In the genomic region with DNA sequence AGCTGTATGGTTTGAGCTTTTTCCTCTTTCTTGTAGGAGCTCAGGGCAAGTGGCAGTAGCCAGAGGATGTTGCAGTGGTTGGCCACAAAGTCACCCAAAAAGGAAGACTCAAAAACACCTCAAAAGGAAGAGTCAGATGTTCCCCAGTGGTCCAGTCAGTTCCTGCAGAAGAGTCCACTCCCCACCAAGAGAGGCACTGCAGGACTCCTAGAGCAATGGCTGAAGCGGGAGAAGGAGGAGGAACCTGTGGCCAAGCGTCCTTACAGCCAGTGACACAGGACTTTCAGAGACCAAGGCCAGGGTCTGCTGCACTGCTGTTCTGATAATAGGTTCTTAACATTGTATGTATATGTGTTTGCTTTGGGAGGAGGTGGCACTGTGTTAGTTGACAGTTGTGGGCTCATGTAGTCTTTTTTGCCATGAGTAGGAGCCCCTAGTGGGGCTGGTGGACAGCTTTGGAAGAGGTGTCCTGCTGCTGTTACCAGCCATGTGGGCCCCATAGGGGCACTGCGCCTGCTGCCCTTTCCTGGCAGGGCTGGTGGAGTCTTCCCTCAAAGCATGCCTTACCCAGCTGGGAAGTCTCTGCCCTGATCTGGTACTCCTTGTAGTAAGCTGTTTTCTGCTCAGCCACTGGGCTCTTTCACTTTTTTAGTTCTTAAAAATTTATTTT, we compare ENCODE assay signal across 10 cellular contexts. TPM values are rescaled to one million over a fixed set of nuclear protein-coding genes. Genes with fewer than 3 reads are reported as not detected.
DNase-seq lines count a peak whose midpoint lies in the region; ATAC-seq, FAIRE-seq and TF ChIP-seq lines count a peak whose summit lies in the region.
"Had no signal": no experiment of that assay in that cellular context is flagged by ENCODE, and none has a peak within 500 bp of the region (broad histone marks: within the 10 kb centered on the region; RNA-seq: fewer than 3 reads in every experiment).

No MANE protein-coding gene starts in this region.

- no peaks in the 10 kb centered on the region for H3K9me3 Mint-ChIP-seq in CD8-positive, alpha-beta memory T cell
- no peaks in the 10 kb centered on the region for H3K9me3 Mint-ChIP-seq in Calu3 (ENCODE audit: low read depth, unreplicated experiment)

- H3K4me3 ChIP-seq in CD8-positive, alpha-beta memory T cell (ENCODE audit: low read length) = no peak overlapping the region
- no peak overlapping the region for H3K4me3 ChIP-seq in Panc1 (ENCODE audit: low read depth in 2 of 2, low read length in 2 of 2)
- H3K4me3 ChIP-seq in esophagus squamous epithelium = no peak overlapping the region
- no peak overlapping the region for H3K4me3 ChIP-seq in prostate gland

- H3K4me1 Mint-ChIP-seq in CD8-positive, alpha-beta memory T cell = peaks cover 3 to 15% (median 12%) of the 10 kb centered on the region in 3 donors
- no peaks in the 10 kb centered on the region for H3K4me1 Mint-ChIP-seq in Calu3 (ENCODE audit: low read depth, unreplicated experiment)

- no peak for TF ChIP-seq CTCF in Panc1 (IDR thresholded peaks at IDR 0.05)
- no peak for TF ChIP-seq CTCF in esophagus squamous epithelium (IDR thresholded peaks at IDR 0.05)
- no peak for TF ChIP-seq CTCF in prostate gland (IDR thresholded peaks at IDR 0.05)
- TF ChIP-seq CTCF in Calu3 (IDR thresholded peaks at IDR 0.05; ENCODE audit: unreplicated experiment) = no peak

- H3K9me3 ChIP-seq in CD8-positive, alpha-beta memory T cell (ENCODE audit: low read length) = no peaks in the 10 kb centered on the region
- H3K9me3 ChIP-seq in Panc1 (ENCODE audit: control insufficient read depth, insufficient read depth, low read depth, low read length) (no peaks in the 10 kb centered on the region), esophagus squamous epithelium (no peaks in the 10 kb centered on the region), prostate gland (no peaks in the 10 kb centered on the region)

- TF ChIP-seq POLR2A in esophagus squamous epithelium (IDR thresholded peaks at IDR 0.05) (no peak), prostate gland (IDR thresholded peaks at IDR 0.05) (no peak)

- peaks cover 22% of the 10 kb centered on the region for H3K36me3 ChIP-seq in CD8-positive, alpha-beta memory T cell (ENCODE audit: insufficient read depth, low read length)
- peaks cover 6% of the 10 kb centered on the region for H3K36me3 ChIP-seq in Panc1 (ENCODE audit: control insufficient read depth, insufficient read depth, low read length)
- H3K36me3 ChIP-seq in esophagus squamous epithelium = peaks cover 6 to 55% (median 17%) of the 10 kb centered on the region in 3 donors
- H3K36me3 ChIP-seq in prostate gland = no peaks in the 10 kb centered on the region

- H3K36me3 Mint-ChIP-seq in CD8-positive, alpha-beta memory T cell = peaks cover 0 to 65% (median 15%) of the 10 kb centered on the region in 3 donors
- H3K36me3 Mint-ChIP-seq in Calu3 (ENCODE audit: insufficient read depth, unreplicated experiment) = peaks cover 20% of the 10 kb centered on the region

- in situ Hi-C loops in Panc1 (cut with HindIII; ENCODE audit: low pct_unique_long_range_greater_than_20kb, low sequenced_read_pairs) = no loop called here

- WGBS in esophagus squamous epithelium, 2 donors = 83 to 96% methylated on average over 3 of the region's 3 CpGs
- 92% methylated on average over 3 of the region's 3 CpGs for WGBS in prostate gland

- no peaks in the 10 kb centered on the region for H3K4me1 ChIP-seq in CD8-positive, alpha-beta memory T cell (ENCODE audit: insufficient read depth, low read length)
- H3K4me1 ChIP-seq in Panc1 (ENCODE audit: control insufficient read depth, insufficient read depth, low read length) (no peaks in the 10 kb centered on the region), esophagus squamous epithelium (peaks cover 0 to 27% (median 18%) of the 10 kb centered on the region in 3 donors), prostate gland (replicated peaks) (no peaks in the 10 kb centered on the region)

- H3K27ac ChIP-seq in CD8-positive, alpha-beta memory T cell (ENCODE audit: low read depth, low read length) = no peak overlapping the region
- no peak overlapping the region for H3K27ac ChIP-seq in Panc1 (ENCODE audit: low read length)
- peak overlapping the region; percentile 45 to 77 (median 70) for H3K27ac ChIP-seq in esophagus squamous epithelium
- H3K27ac ChIP-seq in prostate gland = peak overlapping the region; percentile 78 to 83

- no peak for DNase-seq in CD8-positive, alpha-beta memory T cell
- DNase-seq in Panc1 (ENCODE audit: low read depth, low spot score) (no peak), esophagus squamous epithelium (lab: John Stamatoyannopoulos, UW) (no peak), prostate gland (ENCODE audit: low spot score) (no peak), anterior cingulate cortex (lab: John Stamatoyannopoulos, UW) (no peak), Calu3 (no peak), frontal cortex (ENCODE audit: low spot score in 2 of 2) (no peak)
- DNase-seq: activated effector memory CD4-positive, alpha-beta T cell treated with anti-CD3 and anti-CD28 coated beads, Interleukin-2, amount 50 U/mL, for 16 hours; NCI-H345 had no signal

- peak overlapping the region in 5 of 8 donors; percentile 17 to 86 (median 40) for H3K27ac Mint-ChIP-seq in CD8-positive, alpha-beta memory T cell
- no peak overlapping the region for H3K27ac Mint-ChIP-seq in Calu3 (ENCODE audit: unreplicated experiment)

- intact Hi-C loops in Panc1 (cut with micrococcal nuclease; ENCODE audit: unreplicated experiment) (no loop called here), esophagus squamous epithelium (cut with DNase I) (no loop called here), prostate gland (cut with DNase I) (no loop called here), Calu3 (cut with micrococcal nuclease; ENCODE audit: unreplicated experiment) (no loop called here)

- POLR2A ChIA-PET in CD8-positive, alpha-beta memory T cell (lab: Charles Lee) = no interaction called here
- POLR2A ChIA-PET in Panc1 (lab: Charles Lee) = no interaction called here

- no peaks in the 10 kb centered on the region for H3K27me3 Mint-ChIP-seq in CD8-positive, alpha-beta memory T cell
- H3K27me3 Mint-ChIP-seq in Calu3 (ENCODE audit: unreplicated experiment) = no peaks in the 10 kb centered on the region

- ATAC-seq in Panc1 = peak; percentile 50; the same call in 1 of the 2 replicates
- ATAC-seq in HG03045 (IDR thresholded peaks at IDR 0.05; ENCODE audit: unreplicated experiment) = no peak

- CTCF ChIA-PET in CD8-positive, alpha-beta memory T cell (lab: Charles Lee) = no interaction called here
- CTCF ChIA-PET in Panc1 (lab: Charles Lee) (no interaction called here), Calu3 (lab: Charles Lee) (no interaction called here)

- no peak for FAIRE-seq in frontal cortex (lab: Jason Lieb, UNC)

- H3K27me3 ChIP-seq in CD8-positive, alpha-beta memory T cell (ENCODE audit: insufficient read depth, low read length, poor library complexity, severe bottlenecking) = no peaks in the 10 kb centered on the region
- no peaks in the 10 kb centered on the region for H3K27me3 ChIP-seq in Panc1 (ENCODE audit: control insufficient read depth, insufficient read depth, low read length)
- no peaks in the 10 kb centered on the region for H3K27me3 ChIP-seq in esophagus squamous epithelium
- H3K27me3 ChIP-seq in prostate gland (replicated peaks; ENCODE audit: insufficient read depth) = no peaks in the 10 kb centered on the region

- BruUV-seq in Panc1 (replicated peaks; lab: Mats Ljungman, UMichigan) = TSS peak; percentile 86
- BruUV-seq in Calu3 (replicated peaks; lab: Mats Ljungman, UMichigan) = no TSS peak

- no peak overlapping the region for H3K4me3 Mint-ChIP-seq in CD8-positive, alpha-beta memory T cell
- H3K4me3 Mint-ChIP-seq in Calu3 (ENCODE audit: low read depth, unreplicated experiment) = no peak overlapping the region

RNA-seq across cellular contexts. Expression of a gene that starts 26.0 kb away (rescaled TPM):
- total RNA-seq in CD8-positive, alpha-beta memory T cell = 10 to 100 TPM; 64.3 to 64.6 TPM
- polyA plus RNA-seq in CD8-positive, alpha-beta memory T cell = 97.9 TPM
- 94.6 TPM for total RNA-seq in Panc1 (2021; ENCODE audit: unreplicated experiment)
- polyA plus RNA-seq in Panc1 (2012; ENCODE audit: insufficient read length) = 104 TPM
- total RNA-seq in esophagus squamous epithelium = 10 to 100 TPM; 24.2 to 32.7 (median 29.7) TPM
- 10 to 100 TPM; 29.1 to 34.9 TPM for total RNA-seq in prostate gland
- total RNA-seq in Calu3 (2022) = 67.1 and 83.6 TPM in 2 replicates
- total RNA-seq in frontal cortex = 21.6 TPM

RNA-seq across cellular contexts. Expression of a gene that starts 55.3 kb away (rescaled TPM):
- 100 to 1,000 TPM; 134 to 136 TPM for total RNA-seq in CD8-positive, alpha-beta memory T cell
- 101 TPM for polyA plus RNA-seq in CD8-positive, alpha-beta memory T cell
- total RNA-seq in Panc1 (2021; ENCODE audit: unreplicated experiment) (225 TPM), esophagus squamous epithelium (100 to 1,000 TPM in 2 of 4 donors, 10 to 100 TPM in 2; 68.3 to 121 (median 104) TPM), prostate gland (100 to 1,000 TPM; 143 to 220 TPM), Calu3 (2022) (295 and 302 TPM in 2 replicates), frontal cortex (137 TPM)
- 216 TPM for polyA plus RNA-seq in Panc1 (2012; ENCODE audit: insufficient read length)

Comparison
In these comparisons a context has a peak if more than half of its experiments do, and no peak if none do; other contexts are left out.
1. H3K27ac ChIP-seq: peak in esophagus squamous epithelium (4 of 4) and prostate gland (2 of 2); none in CD8-positive, alpha-beta memory T cell (single experiment) and Panc1 (single experiment).